24 cellular contexts compared by ENCODE assay signal in the genomic region with DNA sequence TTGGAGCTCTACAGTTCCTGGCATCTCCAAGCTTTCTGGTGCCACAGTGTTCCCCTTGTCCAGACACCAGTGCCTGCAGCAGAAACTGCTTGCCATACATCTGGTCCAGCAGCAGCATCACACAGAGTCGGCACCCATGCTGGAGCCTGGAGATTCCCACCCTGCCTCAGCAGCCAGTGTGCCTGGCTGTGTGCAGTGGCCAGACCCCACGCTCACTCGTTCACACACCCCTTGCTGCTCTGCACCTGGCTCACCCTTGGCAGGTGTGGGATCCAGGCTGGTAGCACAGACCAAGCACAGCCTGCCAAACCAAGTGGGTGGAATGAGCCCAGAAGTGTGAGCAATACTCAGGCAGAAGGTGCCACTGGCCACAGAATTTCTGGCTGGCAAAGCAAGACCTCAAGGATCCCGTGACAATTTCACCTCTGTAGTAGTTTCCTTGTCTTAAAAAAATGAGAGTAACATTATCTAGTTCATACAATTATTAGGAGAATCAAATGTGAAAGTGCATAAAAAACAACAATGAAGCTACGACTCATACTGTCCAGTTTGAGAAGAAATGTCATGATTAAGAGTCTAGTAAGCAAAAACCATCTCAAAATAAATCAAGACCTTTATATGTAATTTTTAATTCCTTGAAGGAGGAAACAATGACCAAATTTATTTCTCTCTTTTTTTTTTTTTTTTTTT. TPM values are rescaled to one million over a fixed set of nuclear protein-coding genes. Genes with fewer than 3 reads are reported as not detected.
A peak's percentile ranks its signal among the peaks of the same experiment; 100 is the strongest.
DNase-seq lines count a peak whose midpoint lies in the region; ATAC-seq and TF ChIP-seq lines count a peak whose summit lies in the region.
"Had no signal": no experiment of that assay in that cellular context is flagged by ENCODE, and none has a peak within 500 bp of the region (broad histone marks: within the 10 kb centered on the region; RNA-seq: fewer than 3 reads in every experiment).

No MANE protein-coding gene starts in this region.

- H3K27me3 Mint-ChIP-seq in activated CD4-positive, alpha-beta T cell treated with anti-CD3 and anti-CD28 coated beads, Interleukin-2, amount 10 ng/mL, durations not matched to agents 7 days and 5 days = no peaks in the 10 kb centered on the region
- no peaks in the 10 kb centered on the region for H3K27me3 Mint-ChIP-seq in glutamatergic neuron (ENCODE audit: unreplicated experiment)
- H3K27me3 Mint-ChIP-seq: dendritic cell treated with granulocyte-macrophage colony-stimulating factor and Interleukin-4, amounts not matched to agents 40 ng/mL and 50 ng/mL, for 4 days had no signal

- peak overlapping the region; percentile 54 for H3K27ac Mint-ChIP-seq in activated CD4-positive, alpha-beta T cell treated with anti-CD3 and anti-CD28 coated beads, Interleukin-2, amount 10 ng/mL, durations not matched to agents 7 days and 5 days
- H3K27ac Mint-ChIP-seq in stimulated activated effector memory CD8-positive, alpha-beta T cell treated with anti-CD3 and anti-CD28 coated beads, Interleukin-12 subunit alpha, Interleukin-12 subunit beta, amount 100 ng/mL, for 72 hours = peak overlapping the region; percentile 99
- H3K27ac Mint-ChIP-seq in glutamatergic neuron (ENCODE audit: unreplicated experiment) = no peak overlapping the region
- H3K27ac Mint-ChIP-seq: dendritic cell treated with granulocyte-macrophage colony-stimulating factor and Interleukin-4, amounts not matched to agents 40 ng/mL and 50 ng/mL, for 4 days; mesothelial cell of epicardium had no signal

- CTCF ChIA-PET in activated CD4-positive, alpha-beta T cell treated with anti-CD3 and anti-CD28 coated beads, Interleukin-2, amount 10 ng/mL, durations not matched to agents 7 days and 5 days (lab: Charles Lee) = interaction anchor here (1.1 to 4.2 kb wide), 12 partner anchors 15 to 606 kb away, joined by 3 to 34 read pairs (median 6); a partner anchor contains a TSS
- CTCF ChIA-PET in mammary epithelial cell (lab: Charles Lee; ENCODE audit: low non-redundant PET) = no interaction called here

- no peak overlapping the region for H3K4me3 Mint-ChIP-seq in activated CD4-positive, alpha-beta T cell treated with anti-CD3 and anti-CD28 coated beads, Interleukin-2, amount 10 ng/mL, durations not matched to agents 7 days and 5 days
- H3K4me3 Mint-ChIP-seq in stimulated activated effector memory CD8-positive, alpha-beta T cell treated with anti-CD3 and anti-CD28 coated beads, Interleukin-12 subunit alpha, Interleukin-12 subunit beta, amount 100 ng/mL, for 72 hours = peak overlapping the region; percentile 72
- no peak overlapping the region for H3K4me3 Mint-ChIP-seq in glutamatergic neuron (ENCODE audit: unreplicated experiment)
- H3K4me3 Mint-ChIP-seq: dendritic cell treated with granulocyte-macrophage colony-stimulating factor and Interleukin-4, amounts not matched to agents 40 ng/mL and 50 ng/mL, for 4 days; mesothelial cell of epicardium had no signal

- no peak for DNase-seq in activated CD4-positive, alpha-beta T cell treated with anti-CD3 and anti-CD28 coated beads, Interleukin-2, amount 10 ng/mL, durations not matched to agents 7 days and 5 days
- no peak for DNase-seq in activated CD4-positive, alpha-beta T cell treated with anti-CD3 and anti-CD28 coated beads, Interleukin-2, amount 50 U/mL, for 1 hour
- DNase-seq in RWPE2 (ENCODE audit: low spot score) (no peak), mammary epithelial cell (peak; percentile 43), glutamatergic neuron (no peak), NCI-H1436 (lab: John Stamatoyannopoulos, UW) (no peak)
- no peak for DNase-seq in stimulated activated effector memory CD8-positive, alpha-beta T cell treated with anti-CD3 and anti-CD28 coated beads, Interleukin-12 subunit alpha, Interleukin-12 subunit beta, amount 100 ng/mL, for 72 hours (ENCODE audit: low spot score in 2 of 2)
- DNase-seq: islet precursor cell; MM.1S; NCI-H1930; NCI-H510A treated with DMSO at 0.1 percent for 48 hours; occipital lobe; right lobe of liver; stimulated activated CD4-positive, alpha-beta T cell treated with anti-CD3 and anti-CD28 coated beads, Interleukin-4, amount 100 ng/mL, for 24 hours had no signal

- no peaks in the 10 kb centered on the region for H3K9me3 ChIP-seq in RWPE2 (ENCODE audit: severe bottlenecking)
- H3K9me3 ChIP-seq in mammary epithelial cell (replicated peaks; ENCODE audit: insufficient read depth, low read length) = no peaks in the 10 kb centered on the region
- H3K9me3 ChIP-seq: esophagus muscularis mucosa, heart left ventricle, right lobe of liver, upper lobe of left lung had no signal

- H3K4me1 Mint-ChIP-seq in activated CD4-positive, alpha-beta T cell treated with anti-CD3 and anti-CD28 coated beads, Interleukin-2, amount 10 ng/mL, durations not matched to agents 7 days and 5 days = peaks cover 54% of the 10 kb centered on the region
- peaks cover 69% of the 10 kb centered on the region for H3K4me1 Mint-ChIP-seq in stimulated activated effector memory CD8-positive, alpha-beta T cell treated with anti-CD3 and anti-CD28 coated beads, Interleukin-12 subunit alpha, Interleukin-12 subunit beta, amount 100 ng/mL, for 72 hours
- no peaks in the 10 kb centered on the region for H3K4me1 Mint-ChIP-seq in glutamatergic neuron (ENCODE audit: low read depth, unreplicated experiment)
- H3K4me1 Mint-ChIP-seq: mesothelial cell of epicardium had no signal

- ATAC-seq in RWPE2 (ENCODE audit: low read depth) (peak; percentile 54), GM21515 (IDR thresholded peaks at IDR 0.05; ENCODE audit: unreplicated experiment) (no peak)
- ATAC-seq in stimulated activated effector memory CD8-positive, alpha-beta T cell treated with anti-CD3 and anti-CD28 coated beads, Interleukin-12 subunit alpha, Interleukin-12 subunit beta, amount 100 ng/mL, for 72 hours = peak; percentile 3
- ATAC-seq: heart left ventricle had no signal

- intact Hi-C loops in mammary epithelial cell (cut with micrococcal nuclease) = no loop called here

- no peaks in the 10 kb centered on the region for H4K20me1 ChIP-seq in mammary epithelial cell (ENCODE audit: insufficient read depth, low read length)

- H3K27me3 ChIP-seq in RWPE2 (ENCODE audit: insufficient read depth, poor library complexity, severe bottlenecking) (no peaks in the 10 kb centered on the region), mammary epithelial cell (ENCODE audit: insufficient read depth, low read length) (no peaks in the 10 kb centered on the region)
- H3K27me3 ChIP-seq: esophagus muscularis mucosa, heart left ventricle, right lobe of liver, upper lobe of left lung had no signal

- 79% methylated on average over 5 of the region's 5 CpGs for WGBS in mammary epithelial cell (ENCODE audit: low coverage, missing lambda C conversion rate)

- H3K4me3 ChIP-seq in RWPE2 (ENCODE audit: severe bottlenecking) (no peak overlapping the region), mammary epithelial cell (replicated peaks in 1 of 3; ENCODE audit: insufficient read depth in 1 of 3, low read depth in 2 of 3, low read length in 3 of 3) (no peak overlapping the region)
- H3K4me3 ChIP-seq: esophagus muscularis mucosa, heart left ventricle, right lobe of liver, SK-N-MC, upper lobe of left lung had no signal

- dilution Hi-C loops in mammary epithelial cell (cut with HindIII; ENCODE audit: low sequenced_read_pairs) = loop anchor here (5.0 kb wide), 2 partner anchors 41 to 49 kb away; no protein-coding TSS in a partner anchor

- H3K4me2 ChIP-seq in mammary epithelial cell (ENCODE audit: insufficient read depth, low read depth, low read length) = no peak overlapping the region

- H3K27ac ChIP-seq in RWPE2 (ENCODE audit: poor library complexity, severe bottlenecking) (peak overlapping the region; percentile 11), mammary epithelial cell (ENCODE audit: insufficient read depth, low read depth, low read length) (no peak overlapping the region)
- H3K27ac ChIP-seq: esophagus muscularis mucosa, heart left ventricle, right lobe of liver, SK-N-MC, upper lobe of left lung, VCaP had no signal

- POLR2A ChIA-PET in activated CD4-positive, alpha-beta T cell treated with anti-CD3 and anti-CD28 coated beads, Interleukin-2, amount 10 ng/mL, durations not matched to agents 7 days and 5 days (lab: Charles Lee) = interaction anchor here (0.7 kb wide), 1 partner anchor 540 kb away, joined by 5 read pairs; no protein-coding TSS in a partner anchor

- no peak overlapping the region for H3K9ac ChIP-seq in mammary epithelial cell (ENCODE audit: insufficient read depth, low read length)

- H2AFZ ChIP-seq in mammary epithelial cell (ENCODE audit: low read depth, low read length) = no peak overlapping the region

- H3K79me2 ChIP-seq in mammary epithelial cell (ENCODE audit: insufficient read depth, low read length) = no peaks in the 10 kb centered on the region

- no TSS peak for BruUV-seq in mammary epithelial cell (replicated peaks; lab: Mats Ljungman, UMichigan)

- peaks cover 12% of the 10 kb centered on the region for H3K9me3 Mint-ChIP-seq in activated CD4-positive, alpha-beta T cell treated with anti-CD3 and anti-CD28 coated beads, Interleukin-2, amount 10 ng/mL, durations not matched to agents 7 days and 5 days
- H3K9me3 Mint-ChIP-seq in stimulated activated effector memory CD8-positive, alpha-beta T cell treated with anti-CD3 and anti-CD28 coated beads, Interleukin-12 subunit alpha, Interleukin-12 subunit beta, amount 100 ng/mL, for 72 hours = no peaks in the 10 kb centered on the region
- H3K9me3 Mint-ChIP-seq in glutamatergic neuron (ENCODE audit: unreplicated experiment) = peaks cover 7% of the 10 kb centered on the region
- H3K9me3 Mint-ChIP-seq: dendritic cell treated with granulocyte-macrophage colony-stimulating factor and Interleukin-4, amounts not matched to agents 40 ng/mL and 50 ng/mL, for 4 days; mesothelial cell of epicardium had no signal

- in situ Hi-C loops in mammary epithelial cell (cut with MboI; ENCODE audit: low sequenced_read_pairs in 2 of 2) = no loop called here

- TF ChIP-seq CTCF in RWPE2 (IDR thresholded peaks at IDR 0.05; ENCODE audit: poor library complexity, severe bottlenecking) (no peak), mammary epithelial cell (conservative IDR thresholded peaks at IDR 0.05 in 1 of 2, IDR thresholded peaks at IDR 0.05 in 1 of 2; ENCODE audit: extremely low read depth in 1 of 2, insufficient read depth in 1 of 2, low read depth in 1 of 2, low read length in 2 of 2) (no peak), glutamatergic neuron (IDR thresholded peaks at IDR 0.05; ENCODE audit: partially characterized antibody, unreplicated experiment) (no peak)

- H3K4me1 ChIP-seq in RWPE2 (ENCODE audit: insufficient read depth, poor library complexity, severe bottlenecking) (peaks cover 6% of the 10 kb centered on the region), mammary epithelial cell (ENCODE audit: insufficient read depth, low read length) (peaks cover 19% of the 10 kb centered on the region)
- H3K4me1 ChIP-seq: esophagus muscularis mucosa, right lobe of liver, upper lobe of left lung had no signal

- H3K36me3 ChIP-seq in RWPE2 (ENCODE audit: low read depth) (no peaks in the 10 kb centered on the region), mammary epithelial cell (ENCODE audit: insufficient read depth, low read length) (no peaks in the 10 kb centered on the region)
- H3K36me3 ChIP-seq: esophagus muscularis mucosa, heart left ventricle, right lobe of liver, upper lobe of left lung had no signal

- peaks cover 87% of the 10 kb centered on the region for H3K36me3 Mint-ChIP-seq in activated CD4-positive, alpha-beta T cell treated with anti-CD3 and anti-CD28 coated beads, Interleukin-2, amount 10 ng/mL, durations not matched to agents 7 days and 5 days (ENCODE audit: low read depth)
- H3K36me3 Mint-ChIP-seq in stimulated activated effector memory CD8-positive, alpha-beta T cell treated with anti-CD3 and anti-CD28 coated beads, Interleukin-12 subunit alpha, Interleukin-12 subunit beta, amount 100 ng/mL, for 72 hours = peaks cover 57% of the 10 kb centered on the region
- H3K36me3 Mint-ChIP-seq in glutamatergic neuron (ENCODE audit: unreplicated experiment) = no peaks in the 10 kb centered on the region
- H3K36me3 Mint-ChIP-seq: mesothelial cell of epicardium had no signal

RNA-seq across cellular contexts. Expression of a gene that starts 22.9 kb away (rescaled TPM):
- total RNA-seq in activated CD4-positive, alpha-beta T cell treated with anti-CD3 and anti-CD28 coated beads, Interleukin-2, amount 10 ng/mL, durations not matched to agents 7 days and 5 days = 1 to 10 TPM; 3.6 to 3.9 TPM
- total RNA-seq in mammary epithelial cell = 10 to 100 TPM in 1 of 2 donors, 1 to 10 TPM in 1; 3.2 to 85.7 TPM
- polyA plus RNA-seq in mammary epithelial cell = 42.6 TPM
- 44.8 TPM for polyA minus RNA-seq in mammary epithelial cell
- total RNA-seq in glutamatergic neuron (ENCODE audit: unreplicated experiment) = not detected
- total RNA-seq: H4, mesothelial cell of epicardium, occipital lobe, OCI-LY7, right lobe of liver had no signal
- polyA plus RNA-seq: heart left ventricle had no signal

RNA-seq across cellular contexts. Expression of a gene that starts 56.4 kb away (rescaled TPM):
- total RNA-seq in activated CD4-positive, alpha-beta T cell treated with anti-CD3 and anti-CD28 coated beads, Interleukin-2, amount 10 ng/mL, durations not matched to agents 7 days and 5 days = 10 to 100 TPM; 11.6 to 12.6 TPM
- total RNA-seq in mammary epithelial cell = 1 to 10 TPM; 4.5 to 5.6 TPM
- 2.4 TPM for polyA plus RNA-seq in mammary epithelial cell
- polyA minus RNA-seq in mammary epithelial cell = 6.3 TPM
- 13.1 TPM for total RNA-seq in glutamatergic neuron (ENCODE audit: unreplicated experiment)
